8 cellular contexts compared by ENCODE assay signal in genomic region chr5:74575741-74576538, GRCh38.
DNase-seq lines count a peak whose midpoint lies in the region; ATAC-seq and TF ChIP-seq lines count a peak whose summit lies in the region.

No MANE protein-coding gene starts in this region.

- H3K4me1 ChIP-seq in left lung, result peaks cover 9 to 21% of the 10 kb centered on the region in 2 donors

- no peaks in the 10 kb centered on the region for H3K27me3 ChIP-seq in left lung

- ATAC-seq in left lung (peak; percentile 46), GM18870 (IDR thresholded peaks at IDR 0.05; ENCODE audit: unreplicated experiment) (no peak)

- peak overlapping the region; percentile 74 to 75 for H3K27ac ChIP-seq in left lung

- H3K4me3 ChIP-seq in left lung, result no peak overlapping the region

- H3K9me3 Mint-ChIP-seq in activated naive CD8-positive, alpha-beta T cell treated with anti-CD3 and anti-CD28 coated beads for 36 hours, result no peaks in the 10 kb centered on the region

- intact Hi-C loops in left lung (cut with DNase I), result no loop called here

- H3K27ac Mint-ChIP-seq in activated naive CD8-positive, alpha-beta T cell treated with anti-CD3 and anti-CD28 coated beads for 36 hours, result peak overlapping the region; percentile 81

- no peak for TF ChIP-seq CTCF in left lung (IDR thresholded peaks at IDR 0.05)

- no peak overlapping the region for H3K4me3 Mint-ChIP-seq in activated naive CD8-positive, alpha-beta T cell treated with anti-CD3 and anti-CD28 coated beads for 36 hours

- H3K4me1 Mint-ChIP-seq in activated naive CD8-positive, alpha-beta T cell treated with anti-CD3 and anti-CD28 coated beads for 36 hours, result peaks cover 29% of the 10 kb centered on the region

- H3K27me3 Mint-ChIP-seq in activated naive CD8-positive, alpha-beta T cell treated with anti-CD3 and anti-CD28 coated beads for 36 hours, result peaks cover 5% of the 10 kb centered on the region

- DNase-seq in stimulated activated naive CD4-positive, alpha-beta T cell treated with Interleukin-2 at 50 U/mL for 16 hours (lab: John Stamatoyannopoulos, UW), result peak; percentile 25
- DNase-seq in stimulated activated naive CD4-positive, alpha-beta T cell (lab: John Stamatoyannopoulos, UW), result no peak
- DNase-seq in activated naive CD8-positive, alpha-beta T cell treated with anti-CD3 and anti-CD28 coated beads for 36 hours, result peak; percentile 3
- no peak for DNase-seq in left lung
- no peak for DNase-seq in DMS153 (lab: John Stamatoyannopoulos, UW)
- no peak for DNase-seq in KG1 (lab: John Stamatoyannopoulos, UW)
- DNase-seq in superior temporal gyrus (ENCODE audit: extremely low spot score), result no peak

- no peaks in the 10 kb centered on the region for H3K9me3 ChIP-seq in left lung

- H3K36me3 Mint-ChIP-seq in activated naive CD8-positive, alpha-beta T cell treated with anti-CD3 and anti-CD28 coated beads for 36 hours, result peaks cover 3% of the 10 kb centered on the region

- H3K36me3 ChIP-seq in left lung, result no peaks in the 10 kb centered on the region

Comparison
In these comparisons a context has a peak if more than half of its experiments do, and no peak if none do; other contexts are left out.
1. DNase-seq: peak in stimulated activated naive CD4-positive, alpha-beta T cell treated with Interleukin-2 at 50 U/mL for 16 hours (single experiment) and activated naive CD8-positive, alpha-beta T cell treated with anti-CD3 and anti-CD28 coated beads for 36 hours (single experiment); none in stimulated activated naive CD4-positive, alpha-beta T cell (0 of 6), left lung (0 of 2), DMS153 (single experiment), KG1 (single experiment) and superior temporal gyrus (single experiment).